In genomic region chr19:33346665-33347064, GRCh38 we compare ENCODE assay signal across 33 cellular contexts.
"Had no signal": no experiment of that assay in that cellular context is flagged by ENCODE, and none has a peak within 500 bp of the region (broad histone marks: within the 10 kb centered on the region; RNA-seq: fewer than 3 reads in every experiment).

No MANE protein-coding gene starts in this region.

- ATAC-seq: activated CD4-positive, alpha-beta T cell treated with anti-CD3 and anti-CD28 coated beads for 36 hours; activated CD4-positive, CD25-positive, alpha-beta regulatory T cell treated with anti-CD3 and anti-CD28 coated beads, Interleukin-2, amount 50 U/mL, for 24 hours; activated CD8-positive, alpha-beta memory T cell treated with anti-CD3 and anti-CD28 coated beads, Interleukin-2, amount 10 ng/mL, durations not matched to agents 7 days and 5 days; activated CD8-positive, alpha-beta T cell treated with anti-CD3 and anti-CD28 coated beads, Interleukin-2, amount 10 ng/mL, durations not matched to agents 7 days and 5 days; activated naive CD4-positive, alpha-beta T cell treated with anti-CD3 and anti-CD28 coated beads, Interleukin-2, amount 50 U/mL, for 72 hours; body of pancreas had no signal

- H3K27me3 ChIP-seq: adrenal gland, body of pancreas, breast epithelium had no signal

- H3K4me3 ChIP-seq: adrenal gland, body of pancreas, breast epithelium had no signal

- H3K9me3 ChIP-seq: adrenal gland, body of pancreas, breast epithelium had no signal

- H3K4me1 ChIP-seq: body of pancreas, breast epithelium had no signal

- H3K36me3 ChIP-seq: adrenal gland, brain microvascular endothelial cell, breast epithelium had no signal

- DNase-seq: activated CD4-positive, alpha-beta memory T cell treated with anti-CD3 and anti-CD28 coated beads, Interleukin-2, amount 10 ng/mL, durations not matched to agents 7 days and 5 days; activated CD4-positive, alpha-beta T cell treated with anti-CD3 and anti-CD28 coated beads for 1 hour; activated CD4-positive, alpha-beta T cell treated with anti-CD3 and anti-CD28 coated beads for 36 hours; activated CD4-positive, alpha-beta T cell treated with anti-CD3 and anti-CD28 coated beads for 48 hours; activated CD4-positive, alpha-beta T cell treated with anti-CD3 and anti-CD28 coated beads, Interleukin-2, amount 10 ng/mL, durations not matched to agents 7 days and 5 days; activated CD4-positive, alpha-beta T cell treated with anti-CD3 and anti-CD28 coated beads, Interleukin-2, amount 50 U/mL, for 48 hours; activated CD4-positive, CD25-positive, alpha-beta regulatory T cell; activated CD8-positive, alpha-beta memory T cell treated with anti-CD3 and anti-CD28 coated beads for 24 hours; activated CD8-positive, alpha-beta memory T cell treated with anti-CD3 and anti-CD28 coated beads, Interleukin-2, amount 10 ng/mL, durations not matched to agents 7 days and 5 days; activated CD8-positive, alpha-beta memory T cell treated with anti-CD3 and anti-CD28 coated beads, Interleukin-2, amount 50 U/mL, for 48 hours; activated CD8-positive, alpha-beta T cell treated with anti-CD3 and anti-CD28 coated beads, Interleukin-2, amount 10 ng/mL, durations not matched to agents 7 days and 5 days; activated effector memory CD4-positive, alpha-beta T cell treated with anti-CD3 and anti-CD28 coated beads, Interleukin-2, amount 50 U/mL, for 16 hours; activated gamma-delta T cell treated with Interleukin-2 at 50 U/mL for 16 hours; activated naive CD4-positive, alpha-beta T cell; activated naive CD4-positive, alpha-beta T cell treated with anti-CD3 and anti-CD28 coated beads for 36 hours; activated naive CD4-positive, alpha-beta T cell treated with anti-CD3 and anti-CD28 coated beads, Interleukin-2, amount 50 U/mL, for 16 hours; activated naive CD8-positive, alpha-beta T cell treated with anti-CD3 and anti-CD28 coated beads for 36 hours; activated T-cell treated with anti-CD3 and anti-CD28 coated beads, Interleukin-2, amount 50 U/mL, for 24 hours; activated T-cell treated with anti-CD3 and anti-CD28 coated beads, Interleukin-2, amount 50 U/mL, for 48 hours; adrenal gland; amniotic stem cell; aorta; body of pancreas; brain microvascular endothelial cell; central memory CD4-positive, alpha-beta T cell; T-helper 2 cell; T-helper 9 cell had no signal

- FAIRE-seq: colon, TTC549 had no signal

- H3K27ac ChIP-seq: adrenal gland, body of pancreas, brain microvascular endothelial cell, breast epithelium, VCaP had no signal
